10 cellular contexts compared by ENCODE assay signal in genomic region chr19:38317104-38317612, GRCh38. TPM values are rescaled to one million over a fixed set of nuclear protein-coding genes. Genes with fewer than 3 reads are reported as not detected.
DNase-seq lines count a peak whose midpoint lies in the region; TF ChIP-seq lines count a peak whose summit lies in the region.
"Had no signal": no experiment of that assay in that cellular context is flagged by ENCODE, and none has a peak within 500 bp of the region (broad histone marks: within the 10 kb centered on the region; RNA-seq: fewer than 3 reads in every experiment).

No MANE protein-coding gene starts in this region.

- H3K36me3 ChIP-seq in vagina = no peaks in the 10 kb centered on the region

- TF ChIP-seq CTCF in vagina (IDR thresholded peaks at IDR 0.05) = no peak

- POLR2A ChIA-PET in activated CD4-positive, alpha-beta memory T cell treated with anti-CD3 and anti-CD28 coated beads for 36 hours (lab: Charles Lee) = interaction anchor here (0.7 kb wide), 1 partner anchor 54 kb away, joined by 3 read pairs; no protein-coding TSS in a partner anchor

- H3K9me3 ChIP-seq in vagina = no peaks in the 10 kb centered on the region

- peak overlapping the region; percentile 83 for H3K4me3 Mint-ChIP-seq in activated CD4-positive, alpha-beta memory T cell treated with anti-CD3 and anti-CD28 coated beads for 36 hours
- peak overlapping the region; percentile 83 to 94 (median 89) for H3K4me3 Mint-ChIP-seq in immature natural killer cell

- H3K4me3 ChIP-seq in vagina = no peak overlapping the region

- DNase-seq in stimulated activated naive CD4-positive, alpha-beta T cell (lab: John Stamatoyannopoulos, UW) = peak in 5 of 6 experiments; percentile 4 to 44 (median 18)
- DNase-seq in stimulated activated naive CD4-positive, alpha-beta T cell treated with Interleukin-2 at 50 U/mL for 16 hours (lab: John Stamatoyannopoulos, UW) = no peak
- peak; percentile 50 for DNase-seq in activated CD4-positive, alpha-beta memory T cell treated with anti-CD3 and anti-CD28 coated beads for 36 hours
- peak; percentile 10 to 24 (median 22) for DNase-seq in immature natural killer cell
- no peak for DNase-seq in vagina (ENCODE audit: extremely low spot score in 2 of 2)
- no peak for DNase-seq in RPMI8226
- no peak for DNase-seq in NCI-H2196 (lab: John Stamatoyannopoulos, UW; ENCODE audit: unreplicated experiment)
- no peak for DNase-seq in NCI-H1417 (lab: John Stamatoyannopoulos, UW)
- DNase-seq: NCI-H1092 treated with DMSO at 0.1 percent for 48 hours, trophoblast cell had no signal

- TF ChIP-seq POLR2A in vagina (IDR thresholded peaks at IDR 0.05) = no peak

- H3K4me1 Mint-ChIP-seq in activated CD4-positive, alpha-beta memory T cell treated with anti-CD3 and anti-CD28 coated beads for 36 hours (ENCODE audit: low read depth) = peaks cover 49% of the 10 kb centered on the region
- H3K4me1 Mint-ChIP-seq in immature natural killer cell = peaks cover 43% of the 10 kb centered on the region in 2 donors

- no peaks in the 10 kb centered on the region for H3K36me3 Mint-ChIP-seq in activated CD4-positive, alpha-beta memory T cell treated with anti-CD3 and anti-CD28 coated beads for 36 hours
- no peaks in the 10 kb centered on the region for H3K36me3 Mint-ChIP-seq in immature natural killer cell

- intact Hi-C loops in activated CD4-positive, alpha-beta memory T cell treated with anti-CD3 and anti-CD28 coated beads for 36 hours (cut with micrococcal nuclease) = loop anchor here (5.0 kb wide), 3 partner anchors 70 to 540 kb away; partner anchors contain the start of genes GGN, SIPA1L3, SPRED3 and WDR87
- intact Hi-C loops in vagina (cut with DNase I) = no loop called here

- H3K27ac ChIP-seq in vagina = peak overlapping the region; percentile 89

- no peaks in the 10 kb centered on the region for H3K27me3 Mint-ChIP-seq in activated CD4-positive, alpha-beta memory T cell treated with anti-CD3 and anti-CD28 coated beads for 36 hours
- H3K27me3 Mint-ChIP-seq in immature natural killer cell (ENCODE audit: low read depth in 3 of 3) = peaks cover 4 to 10% (median 6%) of the 10 kb centered on the region in 3 donors

- peak overlapping the region; percentile 88 for H3K27ac Mint-ChIP-seq in activated CD4-positive, alpha-beta memory T cell treated with anti-CD3 and anti-CD28 coated beads for 36 hours
- peak overlapping the region; percentile 80 to 96 (median 94) for H3K27ac Mint-ChIP-seq in immature natural killer cell

- CTCF ChIA-PET in activated CD4-positive, alpha-beta memory T cell treated with anti-CD3 and anti-CD28 coated beads for 36 hours (lab: Charles Lee) = interaction anchor here (0.7 to 2.9 kb wide), 3 partner anchors 56 to 83 kb away, joined by 3 to 17 read pairs (median 3); no protein-coding TSS in a partner anchor

- H3K9me3 Mint-ChIP-seq in activated CD4-positive, alpha-beta memory T cell treated with anti-CD3 and anti-CD28 coated beads for 36 hours = no peaks in the 10 kb centered on the region
- no peaks in the 10 kb centered on the region for H3K9me3 Mint-ChIP-seq in immature natural killer cell

- H3K4me1 ChIP-seq in vagina = peaks cover 52% of the 10 kb centered on the region

- H3K27me3 ChIP-seq in vagina = no peaks in the 10 kb centered on the region

RNA-seq across cellular contexts. Expression of gene YIF1B, which starts 1.4 kb away (rescaled TPM):
- total RNA-seq in activated CD4-positive, alpha-beta memory T cell treated with anti-CD3 and anti-CD28 coated beads for 36 hours = 10 to 100 TPM; 79.7 to 82.3 TPM
- 10 to 100 TPM; 47.7 to 82.5 (median 54.9) TPM for polyA plus RNA-seq in immature natural killer cell
- 32.9 TPM for total RNA-seq in vagina

RNA-seq across cellular contexts. Expression of gene KCNK6, which starts 2.5 kb away (rescaled TPM):
- total RNA-seq in activated CD4-positive, alpha-beta memory T cell treated with anti-CD3 and anti-CD28 coated beads for 36 hours = 1 to 10 TPM; 9.2 to 9.9 TPM
- 1 to 10 TPM in 2 of 3 donors, under 1 TPM in 1; 0.93 to 1.2 (median 1.0) TPM for polyA plus RNA-seq in immature natural killer cell
- total RNA-seq in vagina = 16.2 TPM

RNA-seq across cellular contexts. Expression of gene C19orf33, which starts 13.1 kb away (rescaled TPM):
- not detected for total RNA-seq in activated CD4-positive, alpha-beta memory T cell treated with anti-CD3 and anti-CD28 coated beads for 36 hours
- 1 to 10 TPM in 1 of 3 donors, not detected in 2; 2.8 TPM for polyA plus RNA-seq in immature natural killer cell
- 96.5 TPM for total RNA-seq in vagina

RNA-seq across cellular contexts. Expression of gene CATSPERG, which starts 18.5 kb away (rescaled TPM):
- total RNA-seq in activated CD4-positive, alpha-beta memory T cell treated with anti-CD3 and anti-CD28 coated beads for 36 hours = 1 to 10 TPM; 3.3 to 3.4 TPM
- 10 to 100 TPM in 2 of 3 donors, 1 to 10 TPM in 1; 5.3 to 14.0 (median 11.6) TPM for polyA plus RNA-seq in immature natural killer cell
- 2.2 TPM for total RNA-seq in vagina

RNA-seq across cellular contexts. Expression of gene SPINT2, which starts 52.8 kb away (rescaled TPM):
- 10 to 100 TPM; 57.5 to 60.9 TPM for total RNA-seq in activated CD4-positive, alpha-beta memory T cell treated with anti-CD3 and anti-CD28 coated beads for 36 hours
- polyA plus RNA-seq in immature natural killer cell = 10 to 100 TPM in 2 of 3 donors, 1 to 10 TPM in 1; 4.3 to 29.1 (median 22.4) TPM
- 174 TPM for total RNA-seq in vagina

Comparison
In these comparisons a context has a peak if more than half of its experiments do, and no peak if none do; other contexts are left out.
1. DNase-seq: peak in stimulated activated naive CD4-positive, alpha-beta T cell (5 of 6), activated CD4-positive, alpha-beta memory T cell treated with anti-CD3 and anti-CD28 coated beads for 36 hours (single experiment) and immature natural killer cell (3 of 3); none in stimulated activated naive CD4-positive, alpha-beta T cell treated with Interleukin-2 at 50 U/mL for 16 hours (single experiment), vagina (0 of 2), RPMI8226 (single experiment), NCI-H2196 (single experiment) and NCI-H1417 (0 of 3).
2. RNA of gene C19orf33, which starts 13.1 kb away (total RNA-seq): 96.5 TPM in vagina (single experiment); not detected in activated CD4-positive, alpha-beta memory T cell treated with anti-CD3 and anti-CD28 coated beads for 36 hours; every median in the first group is over 10 times any median in the second.